Comparison of ENCODE assay signal across 1 cellular context in the genomic region with DNA sequence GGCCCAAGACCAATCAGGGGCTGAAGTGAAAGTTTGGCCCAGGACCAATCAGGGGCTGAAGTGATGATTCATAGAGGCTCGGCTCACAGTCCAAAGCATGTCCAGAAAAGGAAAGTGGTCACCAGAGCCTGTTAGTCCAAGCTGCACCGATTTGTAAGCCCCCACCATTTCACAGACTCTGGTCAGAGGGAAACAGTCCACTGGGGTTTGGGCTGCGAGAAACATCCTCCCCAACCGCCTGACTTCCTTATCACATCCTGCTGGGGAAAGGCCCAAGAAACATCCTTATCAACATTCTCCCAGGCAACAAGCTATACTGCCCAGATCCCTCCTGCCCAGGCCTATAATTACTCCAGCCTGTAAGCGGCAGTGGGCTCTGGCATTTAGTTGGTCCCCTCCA.
TF ChIP-seq lines count a peak whose summit lies in the region.
"Not testable (repeated sequence)": the region's sequence is repeated elsewhere in the genome, so short reads cannot be mapped to it uniquely, and the experiment has no call there.

No MANE protein-coding gene starts in this region.

TF ChIP-seq in K562, 482 proteins besides CTCF, POLR2A, EP300 and RAD21:
- peak; percentile 58 for TF ChIP-seq ZNF592 (IDR thresholded peaks at IDR 0.05)
- TF ChIP-seq, protein P1, sequence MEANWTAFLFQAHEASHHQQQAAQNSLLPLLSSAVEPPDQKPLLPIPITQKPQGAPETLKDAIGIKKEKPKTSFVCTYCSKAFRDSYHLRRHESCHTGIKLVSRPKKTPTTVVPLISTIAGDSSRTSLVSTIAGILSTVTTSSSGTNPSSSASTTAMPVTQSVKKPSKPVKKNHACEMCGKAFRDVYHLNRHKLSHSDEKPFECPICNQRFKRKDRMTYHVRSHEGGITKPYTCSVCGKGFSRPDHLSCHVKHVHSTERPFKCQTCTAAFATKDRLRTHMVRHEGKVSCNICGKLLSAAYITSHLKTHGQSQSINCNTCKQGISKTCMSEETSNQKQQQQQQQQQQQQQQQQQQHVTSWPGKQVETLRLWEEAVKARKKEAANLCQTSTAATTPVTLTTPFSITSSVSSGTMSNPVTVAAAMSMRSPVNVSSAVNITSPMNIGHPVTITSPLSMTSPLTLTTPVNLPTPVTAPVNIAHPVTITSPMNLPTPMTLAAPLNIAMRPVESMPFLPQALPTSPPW (CRISPR knock-in tag; IDR thresholded peaks at IDR 0.05) = peak; percentile 39; the same call in 1 of the 2 replicates
- peak; percentile 60 for TF ChIP-seq TAL1 (IDR thresholded peaks at IDR 0.05)
- peak; percentile 82 for TF ChIP-seq CBFA2T3 (IDR thresholded peaks at IDR 0.05)
- TF ChIP-seq GATAD2B (IDR thresholded peaks at IDR 0.05; ENCODE audit: borderline replicate concordance) = 0 out of 2 replicates have a peak, but pooled peaks have one; percentile 22
- peak; percentile 44; the same call in 1 of the 2 replicates for TF ChIP-seq LEF1 (IDR thresholded peaks at IDR 0.05)
- TF ChIP-seq MTA2 (IDR thresholded peaks at IDR 0.05; ENCODE audit: low read depth) = 0 out of 2 replicates have a peak, but pooled peaks have one; percentile 30
- TF ChIP-seq ARID1B (IDR thresholded peaks at IDR 0.05) = peak; percentile 83
- TF ChIP-seq TCF3 (CRISPR knock-in tag; IDR thresholded peaks at IDR 0.05) = peak; percentile 63
- TF ChIP-seq RFX1 (IDR thresholded peaks at IDR 0.05) = peak; percentile 46; the same call in 1 of the 2 replicates
- TF ChIP-seq KLF16 (IDR thresholded peaks at IDR 0.05) = 0 out of 2 replicates have a peak, but pooled peaks have one; percentile 5
- TF ChIP-seq CC2D1A (IDR thresholded peaks at IDR 0.05) = peak; percentile 20; the same call in 1 of the 2 replicates
- TF ChIP-seq CTBP1 (IDR thresholded peaks at IDR 0.05; ENCODE audit: borderline replicate concordance) = peak; percentile 75; the same call in 1 of the 2 replicates
- TF ChIP-seq RNF2 (IDR thresholded peaks at IDR 0.05) = peak; percentile 35; the same call in 1 of the 2 replicates
- 0 out of 4 replicates have a peak, but pooled peaks of 1 of the 2 experiments have one; percentile 17 for TF ChIP-seq TEAD1 (CRISPR knock-in tag; IDR thresholded peaks at IDR 0.05)
- peak; percentile 68 for TF ChIP-seq ETV1 (tag; conservative IDR thresholded peaks at IDR 0.05; ENCODE audit: low read depth)
- peak; percentile 68 for TF ChIP-seq SMARCE1 (IDR thresholded peaks at IDR 0.05)
- peak; percentile 77 for TF ChIP-seq CBFA2T2 (conservative IDR thresholded peaks at IDR 0.05)
- TF ChIP-seq MAZ (CRISPR knock-in tag; conservative IDR thresholded peaks at IDR 0.05 in 1 of 2, IDR thresholded peaks at IDR 0.05 in 1 of 2) = peak in 1 of 2 experiments; percentile 50; a peak in 1 of 4 replicates
- TF ChIP-seq DPF2 (IDR thresholded peaks at IDR 0.05) = peak; percentile 64; the same call in 1 of the 2 replicates
- TF ChIP-seq ATF7 (IDR thresholded peaks at IDR 0.05) = 0 out of 2 replicates have a peak, but pooled peaks have one; percentile 18
- TF ChIP-seq ZFX (CRISPR knock-in tag; IDR thresholded peaks at IDR 0.05) = peak; percentile 45
- TF ChIP-seq HDAC2 (IDR thresholded peaks at IDR 0.05) = peak; percentile 75
- TF ChIP-seq NFIC (IDR thresholded peaks at IDR 0.05) = peak; percentile 72
- TF ChIP-seq KDM1A (IDR thresholded peaks at IDR 0.05) = peak; percentile 76 to 83
- TF ChIP-seq CXXC5 (CRISPR knock-in tag; IDR thresholded peaks at IDR 0.05) = peak; percentile 29; the same call in 1 of the 2 replicates
- TF ChIP-seq HDAC1 (IDR thresholded peaks at IDR 0.05) = peak in 1 of 2 experiments; percentile 69; a peak in 1 of 4 replicates
- peak in 1 of 2 experiments; percentile 43; a peak in 1 of 4 replicates for TF ChIP-seq RCOR1 (IDR thresholded peaks at IDR 0.05; ENCODE audit: borderline replicate concordance in 1 of 2, low read depth in 2 of 2, low read length in 2 of 2)
- 0 out of 2 replicates have a peak, but pooled peaks have one; percentile 53 for TF ChIP-seq SMARCA4 (IDR thresholded peaks at IDR 0.05)
- TF ChIP-seq SOX6 (IDR thresholded peaks at IDR 0.05) = peak; percentile 54
- TF ChIP-seq NCOR1 (IDR thresholded peaks at IDR 0.05) = peak; percentile 77
- TF ChIP-seq TOE1 (IDR thresholded peaks at IDR 0.05; ENCODE audit: borderline replicate concordance) = peak; percentile 51; the same call in 1 of the 2 replicates
- not testable (repeated sequence) for TF ChIP-seq TOE1 (CRISPR knock-in tag; IDR thresholded peaks at IDR 0.05; ENCODE audit: borderline replicate concordance, low read depth)
- peak; percentile 90; the same call in 1 of the 2 replicates for TF ChIP-seq PHF21A (IDR thresholded peaks at IDR 0.05; ENCODE audit: borderline replicate concordance, low read depth)
- TF ChIP-seq TRIM24 (IDR thresholded peaks at IDR 0.05) = peak in 1 of 2 experiments; percentile 57; a peak in 1 of 4 replicates
